ENCODE assay signal across 8 cellular contexts in genomic region chr11:60840711-60841430, GRCh38.
A peak's percentile ranks its signal among the peaks of the same experiment; 100 is the strongest.
DNase-seq lines count a peak whose midpoint lies in the region; ATAC-seq and TF ChIP-seq lines count a peak whose summit lies in the region.

No MANE protein-coding gene starts in this region.

- peaks cover 28 to 29% of the 10 kb centered on the region in 2 donors for H3K4me1 ChIP-seq in mucosa of rectum (ENCODE audit: control insufficient read depth in 2 of 2, insufficient read depth in 2 of 2, low read length in 2 of 2)

- no peak for ATAC-seq in stimulated activated naive CD8-positive, alpha-beta T cell treated with anti-CD3 and anti-CD28 coated beads, Interleukin-15, Interleukin-2, amounts not matched to agents 100 U/mL and 50 U/mL, for 24 hours
- no peak for ATAC-seq in HG03460 (IDR thresholded peaks at IDR 0.05; ENCODE audit: unreplicated experiment)

- peak overlapping the region; percentile 95 for H3K27ac Mint-ChIP-seq in stimulated activated naive CD8-positive, alpha-beta T cell treated with anti-CD3 and anti-CD28 coated beads, Interleukin-15, Interleukin-2, amounts not matched to agents 100 ng/mL and 50 ng/mL, for 24 hours

- no peaks in the 10 kb centered on the region for H3K9me3 ChIP-seq in mucosa of rectum (ENCODE audit: control insufficient read depth in 2 of 2, low read length in 2 of 2)

- peak overlapping the region; percentile 58 to 82 for H3K27ac ChIP-seq in mucosa of rectum (ENCODE audit: low read depth in 2 of 2, low read length in 2 of 2)

- DNase-seq in stimulated activated naive CD8-positive, alpha-beta T cell treated with anti-CD3 and anti-CD28 coated beads, Interleukin-15, Interleukin-2, amounts not matched to agents 100 U/mL and 50 U/mL, for 24 hours, result no peak
- DNase-seq in cardiac fibroblast (ENCODE audit: low read depth in 2 of 2) (peak; percentile 94), NCI-H82 treated with DMSO at 0.1 percent for 48 hours (lab: John Stamatoyannopoulos, UW; ENCODE audit: unreplicated experiment) (no peak), NCI-H1930 (lab: John Stamatoyannopoulos, UW) (no peak), NOMO-1 (lab: John Stamatoyannopoulos, UW; ENCODE audit: unreplicated experiment in 2 of 2) (no peak)

- H3K27me3 ChIP-seq in mucosa of rectum (ENCODE audit: control insufficient read depth in 2 of 2, insufficient read depth in 2 of 2, low read length in 2 of 2), result no peaks in the 10 kb centered on the region

- H3K4me3 ChIP-seq in cardiac fibroblast (replicated peaks in 1 of 2; ENCODE audit: low read depth in 2 of 2, low read length in 2 of 2), result no peak overlapping the region
- peak overlapping the region; percentile 79 to 88 for H3K4me3 ChIP-seq in mucosa of rectum (ENCODE audit: low read length in 2 of 2)

- no peaks in the 10 kb centered on the region for H3K27me3 Mint-ChIP-seq in stimulated activated naive CD8-positive, alpha-beta T cell treated with anti-CD3 and anti-CD28 coated beads, Interleukin-15, Interleukin-2, amounts not matched to agents 100 ng/mL and 50 ng/mL, for 24 hours

- peak overlapping the region; percentile 65 to 77 for H3K9ac ChIP-seq in mucosa of rectum (ENCODE audit: low read depth in 1 of 2, low read length in 2 of 2)

- H3K4me3 Mint-ChIP-seq in stimulated activated naive CD8-positive, alpha-beta T cell treated with anti-CD3 and anti-CD28 coated beads, Interleukin-15, Interleukin-2, amounts not matched to agents 100 ng/mL and 50 ng/mL, for 24 hours, result peak overlapping the region; percentile 97

- peaks cover 4% of the 10 kb centered on the region for H3K9me3 Mint-ChIP-seq in stimulated activated naive CD8-positive, alpha-beta T cell treated with anti-CD3 and anti-CD28 coated beads, Interleukin-15, Interleukin-2, amounts not matched to agents 100 ng/mL and 50 ng/mL, for 24 hours

- no peak for TF ChIP-seq CTCF in cardiac fibroblast (IDR thresholded peaks at IDR 0.05; ENCODE audit: low read depth, low read length)

- peaks cover 37% of the 10 kb centered on the region for H3K4me1 Mint-ChIP-seq in stimulated activated naive CD8-positive, alpha-beta T cell treated with anti-CD3 and anti-CD28 coated beads, Interleukin-15, Interleukin-2, amounts not matched to agents 100 ng/mL and 50 ng/mL, for 24 hours (ENCODE audit: low read depth)

- peaks cover 28% of the 10 kb centered on the region for H3K36me3 Mint-ChIP-seq in stimulated activated naive CD8-positive, alpha-beta T cell treated with anti-CD3 and anti-CD28 coated beads, Interleukin-15, Interleukin-2, amounts not matched to agents 100 ng/mL and 50 ng/mL, for 24 hours (ENCODE audit: low read depth)

- no peaks in the 10 kb centered on the region for H3K36me3 ChIP-seq in mucosa of rectum (ENCODE audit: control insufficient read depth in 2 of 2, insufficient read depth in 2 of 2, low read length in 2 of 2)

Comparison
In these comparisons a context has a peak if more than half of its experiments do, and no peak if none do; other contexts are left out.
1. DNase-seq: peak in cardiac fibroblast (2 of 2); none in stimulated activated naive CD8-positive, alpha-beta T cell treated with anti-CD3 and anti-CD28 coated beads, Interleukin-15, Interleukin-2, amounts not matched to agents 100 U/mL and 50 U/mL, for 24 hours (single experiment), NCI-H82 treated with DMSO at 0.1 percent for 48 hours (single experiment), NCI-H1930 (0 of 2) and NOMO-1 (0 of 2).
2. H3K4me3 ChIP-seq: peak in mucosa of rectum (2 of 2); none in cardiac fibroblast (0 of 2).